In the genomic region with DNA sequence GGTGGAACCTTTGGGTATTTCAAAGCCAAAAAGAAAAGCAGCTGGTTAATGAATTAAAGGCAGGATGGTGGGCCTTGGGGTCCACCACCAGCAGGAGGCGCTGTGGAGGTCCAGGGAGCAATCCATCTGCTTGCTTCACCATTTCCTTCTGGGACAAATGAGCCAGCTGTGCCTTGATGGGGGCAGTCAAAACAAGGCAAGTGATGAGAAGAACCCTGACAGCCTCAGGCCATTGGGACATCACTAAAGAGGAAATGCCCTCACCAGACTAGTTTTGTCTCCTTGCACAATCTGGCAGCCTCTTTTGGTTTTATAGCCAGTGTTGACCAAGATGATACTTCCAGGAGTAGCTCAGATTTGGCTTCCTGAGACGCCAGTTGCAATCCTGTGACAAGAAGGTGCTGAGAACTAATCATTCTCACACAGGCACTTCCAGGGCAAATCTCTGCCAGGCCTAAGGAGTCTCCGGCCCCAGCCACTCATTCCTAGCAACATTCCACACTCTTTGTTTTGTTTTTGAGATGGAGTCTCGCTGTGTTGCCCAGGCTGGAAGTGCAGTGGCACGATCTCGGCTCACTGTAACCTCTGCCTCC, we compare ENCODE assay signal across 1 cellular context.
TF ChIP-seq lines count a peak whose summit lies in the region.

No MANE protein-coding gene starts in this region.

TF ChIP-seq in H1, 55 proteins besides CTCF, POLR2A, EP300 and RAD21 (continued from another document):
- TF ChIP-seq NANOG (IDR thresholded peaks at IDR 0.05; ENCODE audit: insufficient read depth, low read depth, low read length, poor library complexity, severe bottlenecking) = peak; percentile 50
- no peak for TF ChIP-seq CREB1 (IDR thresholded peaks at IDR 0.05)
- no peak for TF ChIP-seq BACH1 (IDR thresholded peaks at IDR 0.05; ENCODE audit: low read length)
- no peak for TF ChIP-seq ASH2L (IDR thresholded peaks at IDR 0.05; ENCODE audit: low read length)
- no peak for TF ChIP-seq TEAD4 (IDR thresholded peaks at IDR 0.05; ENCODE audit: low read depth, low read length)
- no peak for TF ChIP-seq KDM1A (IDR thresholded peaks at IDR 0.05; ENCODE audit: borderline replicate concordance, low read length)
- no peak for TF ChIP-seq KDM5A (IDR thresholded peaks at IDR 0.05; ENCODE audit: low read length)
- TF ChIP-seq JUN (IDR thresholded peaks at IDR 0.05; ENCODE audit: low read depth, low read length) = no peak
- no peak for TF ChIP-seq TAF1 (IDR thresholded peaks at IDR 0.05; ENCODE audit: low read depth, low read length)
- TF ChIP-seq CHD1 (IDR thresholded peaks at IDR 0.05; ENCODE audit: low read depth, low read length) = no peak
- TF ChIP-seq GTF2F1 (IDR thresholded peaks at IDR 0.05; ENCODE audit: borderline replicate concordance, low read depth, low read length) = no peak
- TF ChIP-seq RXRA (IDR thresholded peaks at IDR 0.05; ENCODE audit: insufficient read depth, low read depth, low read length) = no peak
- no peak for TF ChIP-seq SIRT6 (IDR thresholded peaks at IDR 0.05; ENCODE audit: low read length)
- TF ChIP-seq KDM4A (IDR thresholded peaks at IDR 0.05; ENCODE audit: low read depth, low read length, severe bottlenecking) = no peak
- no peak for TF ChIP-seq CBX5 (IDR thresholded peaks at IDR 0.05; ENCODE audit: low read depth, low read length)
- no peak for TF ChIP-seq ZNF274 (IDR thresholded peaks at IDR 0.05; ENCODE audit: borderline replicate concordance, extremely low read depth, low read length)
- TF ChIP-seq RBBP5 (IDR thresholded peaks at IDR 0.05; ENCODE audit: borderline replicate concordance, low read depth, low read length) = no peak
- no peak for TF ChIP-seq ATF2 (IDR thresholded peaks at IDR 0.05; ENCODE audit: low read length)
- TF ChIP-seq FOSL1 (IDR thresholded peaks at IDR 0.05; ENCODE audit: insufficient read depth, low read depth, low read length) = no peak
- peak; percentile 67; the same call in 1 of the 2 replicates for TF ChIP-seq CEBPB (IDR thresholded peaks at IDR 0.05; ENCODE audit: low read depth, low read length)
- TF ChIP-seq BRCA1 (IDR thresholded peaks at IDR 0.05; ENCODE audit: low read depth, low read length) = no peak
- no peak for TF ChIP-seq RNF2 (IDR thresholded peaks at IDR 0.05; ENCODE audit: borderline replicate concordance, low read depth, low read length, missing control alignments, poor library complexity, severe bottlenecking)
- no peak for TF ChIP-seq CHD2 (IDR thresholded peaks at IDR 0.05; ENCODE audit: low read length)
- TF ChIP-seq SIX5 (IDR thresholded peaks at IDR 0.05; ENCODE audit: low read depth, low read length) = no peak
- TF ChIP-seq TCF12 (IDR thresholded peaks at IDR 0.05; ENCODE audit: low read depth, low read length) = peak; percentile 16; the same call in 1 of the 2 replicates
- no peak for TF ChIP-seq CBX8 (IDR thresholded peaks at IDR 0.05; ENCODE audit: borderline replicate concordance, low read depth, low read length)
- TF ChIP-seq EGR1 (IDR thresholded peaks at IDR 0.05; ENCODE audit: borderline replicate concordance, low read depth, low read length) = no peak
- no peak for TF ChIP-seq NRF1 (IDR thresholded peaks at IDR 0.05; ENCODE audit: low read depth, low read length)
- no peak for TF ChIP-seq SUZ12 (IDR thresholded peaks at IDR 0.05; ENCODE audit: low read length)
- TF ChIP-seq SRF (IDR thresholded peaks at IDR 0.05; ENCODE audit: low read depth, low read length) = no peak
- TF ChIP-seq SIN3A (conservative IDR thresholded peaks at IDR 0.05 in 1 of 2, IDR thresholded peaks at IDR 0.05 in 1 of 2; ENCODE audit: low read depth in 1 of 2, low read length in 2 of 2) = peak in 1 of 2 experiments; percentile 60; a peak in 1 of 4 replicates
- TF ChIP-seq SAP30 (IDR thresholded peaks at IDR 0.05; ENCODE audit: insufficient read depth, insufficient replicate concordance, low read length) = no peak
- TF ChIP-seq, protein P1, sequence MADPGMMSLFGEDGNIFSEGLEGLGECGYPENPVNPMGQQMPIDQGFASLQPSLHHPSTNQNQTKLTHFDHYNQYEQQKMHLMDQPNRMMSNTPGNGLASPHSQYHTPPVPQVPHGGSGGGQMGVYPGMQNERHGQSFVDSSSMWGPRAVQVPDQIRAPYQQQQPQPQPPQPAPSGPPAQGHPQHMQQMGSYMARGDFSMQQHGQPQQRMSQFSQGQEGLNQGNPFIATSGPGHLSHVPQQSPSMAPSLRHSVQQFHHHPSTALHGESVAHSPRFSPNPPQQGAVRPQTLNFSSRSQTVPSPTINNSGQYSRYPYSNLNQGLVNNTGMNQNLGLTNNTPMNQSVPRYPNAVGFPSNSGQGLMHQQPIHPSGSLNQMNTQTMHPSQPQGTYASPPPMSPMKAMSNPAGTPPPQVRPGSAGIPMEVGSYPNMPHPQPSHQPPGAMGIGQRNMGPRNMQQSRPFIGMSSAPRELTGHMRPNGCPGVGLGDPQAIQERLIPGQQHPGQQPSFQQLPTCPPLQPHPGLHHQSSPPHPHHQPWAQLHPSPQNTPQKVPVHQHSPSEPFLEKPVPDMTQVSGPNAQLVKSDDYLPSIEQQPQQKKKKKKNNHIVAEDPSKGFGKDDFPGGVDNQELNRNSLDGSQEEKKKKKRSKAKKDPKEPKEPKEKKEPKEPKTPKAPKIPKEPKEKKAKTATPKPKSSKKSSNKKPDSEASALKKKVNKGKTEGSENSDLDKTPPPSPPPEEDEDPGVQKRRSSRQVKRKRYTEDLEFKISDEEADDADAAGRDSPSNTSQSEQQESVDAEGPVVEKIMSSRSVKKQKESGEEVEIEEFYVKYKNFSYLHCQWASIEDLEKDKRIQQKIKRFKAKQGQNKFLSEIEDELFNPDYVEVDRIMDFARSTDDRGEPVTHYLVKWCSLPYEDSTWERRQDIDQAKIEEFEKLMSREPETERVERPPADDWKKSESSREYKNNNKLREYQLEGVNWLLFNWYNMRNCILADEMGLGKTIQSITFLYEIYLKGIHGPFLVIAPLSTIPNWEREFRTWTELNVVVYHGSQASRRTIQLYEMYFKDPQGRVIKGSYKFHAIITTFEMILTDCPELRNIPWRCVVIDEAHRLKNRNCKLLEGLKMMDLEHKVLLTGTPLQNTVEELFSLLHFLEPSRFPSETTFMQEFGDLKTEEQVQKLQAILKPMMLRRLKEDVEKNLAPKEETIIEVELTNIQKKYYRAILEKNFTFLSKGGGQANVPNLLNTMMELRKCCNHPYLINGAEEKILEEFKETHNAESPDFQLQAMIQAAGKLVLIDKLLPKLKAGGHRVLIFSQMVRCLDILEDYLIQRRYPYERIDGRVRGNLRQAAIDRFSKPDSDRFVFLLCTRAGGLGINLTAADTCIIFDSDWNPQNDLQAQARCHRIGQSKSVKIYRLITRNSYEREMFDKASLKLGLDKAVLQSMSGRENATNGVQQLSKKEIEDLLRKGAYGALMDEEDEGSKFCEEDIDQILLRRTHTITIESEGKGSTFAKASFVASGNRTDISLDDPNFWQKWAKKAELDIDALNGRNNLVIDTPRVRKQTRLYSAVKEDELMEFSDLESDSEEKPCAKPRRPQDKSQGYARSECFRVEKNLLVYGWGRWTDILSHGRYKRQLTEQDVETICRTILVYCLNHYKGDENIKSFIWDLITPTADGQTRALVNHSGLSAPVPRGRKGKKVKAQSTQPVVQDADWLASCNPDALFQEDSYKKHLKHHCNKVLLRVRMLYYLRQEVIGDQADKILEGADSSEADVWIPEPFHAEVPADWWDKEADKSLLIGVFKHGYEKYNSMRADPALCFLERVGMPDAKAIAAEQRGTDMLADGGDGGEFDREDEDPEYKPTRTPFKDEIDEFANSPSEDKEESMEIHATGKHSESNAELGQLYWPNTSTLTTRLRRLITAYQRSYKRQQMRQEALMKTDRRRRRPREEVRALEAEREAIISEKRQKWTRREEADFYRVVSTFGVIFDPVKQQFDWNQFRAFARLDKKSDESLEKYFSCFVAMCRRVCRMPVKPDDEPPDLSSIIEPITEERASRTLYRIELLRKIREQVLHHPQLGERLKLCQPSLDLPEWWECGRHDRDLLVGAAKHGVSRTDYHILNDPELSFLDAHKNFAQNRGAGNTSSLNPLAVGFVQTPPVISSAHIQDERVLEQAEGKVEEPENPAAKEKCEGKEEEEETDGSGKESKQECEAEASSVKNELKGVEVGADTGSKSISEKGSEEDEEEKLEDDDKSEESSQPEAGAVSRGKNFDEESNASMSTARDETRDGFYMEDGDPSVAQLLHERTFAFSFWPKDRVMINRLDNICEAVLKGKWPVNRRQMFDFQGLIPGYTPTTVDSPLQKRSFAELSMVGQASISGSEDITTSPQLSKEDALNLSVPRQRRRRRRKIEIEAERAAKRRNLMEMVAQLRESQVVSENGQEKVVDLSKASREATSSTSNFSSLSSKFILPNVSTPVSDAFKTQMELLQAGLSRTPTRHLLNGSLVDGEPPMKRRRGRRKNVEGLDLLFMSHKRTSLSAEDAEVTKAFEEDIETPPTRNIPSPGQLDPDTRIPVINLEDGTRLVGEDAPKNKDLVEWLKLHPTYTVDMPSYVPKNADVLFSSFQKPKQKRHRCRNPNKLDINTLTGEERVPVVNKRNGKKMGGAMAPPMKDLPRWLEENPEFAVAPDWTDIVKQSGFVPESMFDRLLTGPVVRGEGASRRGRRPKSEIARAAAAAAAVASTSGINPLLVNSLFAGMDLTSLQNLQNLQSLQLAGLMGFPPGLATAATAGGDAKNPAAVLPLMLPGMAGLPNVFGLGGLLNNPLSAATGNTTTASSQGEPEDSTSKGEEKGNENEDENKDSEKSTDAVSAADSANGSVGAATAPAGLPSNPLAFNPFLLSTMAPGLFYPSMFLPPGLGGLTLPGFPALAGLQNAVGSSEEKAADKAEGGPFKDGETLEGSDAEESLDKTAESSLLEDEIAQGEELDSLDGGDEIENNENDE (IDR thresholded peaks at IDR 0.05; ENCODE audit: insufficient replicate concordance, low read length) = no peak
- TF ChIP-seq RFX5 (IDR thresholded peaks at IDR 0.05; ENCODE audit: borderline replicate concordance, low read depth, low read length) = no peak
- TF ChIP-seq PHF8 (conservative IDR thresholded peaks at IDR 0.05; ENCODE audit: low read depth, low read length) = no peak
- TF ChIP-seq EZH2 (IDR thresholded peaks at IDR 0.05; ENCODE audit: low read depth, low read length, severe bottlenecking) = no peak
- TF ChIP-seq BCL11A (IDR thresholded peaks at IDR 0.05; ENCODE audit: low read depth in 2 of 2, low read length in 2 of 2) = no peak
- peak; percentile 34; the same call in 1 of the 2 replicates for TF ChIP-seq GABPA (IDR thresholded peaks at IDR 0.05; ENCODE audit: borderline replicate concordance, insufficient read depth, low read length)
